11 cellular contexts compared by ENCODE assay signal in genomic region chr9:6973762-6974161, GRCh38.
DNase-seq lines count a peak whose midpoint lies in the region; ATAC-seq and TF ChIP-seq lines count a peak whose summit lies in the region.
"Had no signal": no experiment of that assay in that cellular context is flagged by ENCODE, and none has a peak within 500 bp of the region (broad histone marks: within the 10 kb centered on the region; RNA-seq: fewer than 3 reads in every experiment).

No MANE protein-coding gene starts in this region.

- no peak overlapping the region for H3K4me3 Mint-ChIP-seq in activated naive CD4-positive, alpha-beta T cell treated with anti-CD3 and anti-CD28 coated beads for 36 hours
- H3K4me3 Mint-ChIP-seq: T-cell had no signal

- CTCF ChIA-PET in GM10248 (lab: Yijun Ruan, JAX) = interaction anchor here (1.0 kb wide), 1 partner anchor 21 kb away, joined by 3 read pairs; no protein-coding TSS in a partner anchor
- CTCF ChIA-PET in activated naive CD4-positive, alpha-beta T cell treated with anti-CD3 and anti-CD28 coated beads for 36 hours (lab: Charles Lee) = no interaction called here

- ATAC-seq in GM19455 (IDR thresholded peaks at IDR 0.05; ENCODE audit: unreplicated experiment) (peak; percentile 98), HG03097 (IDR thresholded peaks at IDR 0.05; ENCODE audit: low FRiP score, unreplicated experiment) (peak; percentile 98)
- ATAC-seq: T-cell had no signal

- peak; percentile 67 for DNase-seq in GM10248 (ENCODE audit: extremely low spot score)
- peak; percentile 72 for DNase-seq in SKM-1 treated with dmso at 0.1 percent for 144 hours (lab: John Stamatoyannopoulos, UW; ENCODE audit: unreplicated experiment)
- DNase-seq in hypothalamus (lab: John Stamatoyannopoulos, UW) = no peak
- no peak for DNase-seq in activated naive CD4-positive, alpha-beta T cell treated with anti-CD3 and anti-CD28 coated beads for 36 hours
- no peak for DNase-seq in activated gamma-delta T cell treated with Interleukin-2 at 50 U/mL for 16 hours
- DNase-seq in NCI-H774 (lab: John Stamatoyannopoulos, UW) = no peak
- DNase-seq: BE2C, islet precursor cell, T-cell had no signal

- TF ChIP-seq CTCF in GM10248 (IDR thresholded peaks at IDR 0.05; ENCODE audit: control extremely low read depth, extremely low read depth, low read depth, missing control alignments) = no peak

- no peaks in the 10 kb centered on the region for H3K27me3 Mint-ChIP-seq in activated naive CD4-positive, alpha-beta T cell treated with anti-CD3 and anti-CD28 coated beads for 36 hours (ENCODE audit: low read depth)
- H3K27me3 Mint-ChIP-seq: T-cell had no signal

- intact Hi-C loops in activated naive CD4-positive, alpha-beta T cell treated with anti-CD3 and anti-CD28 coated beads for 36 hours (cut with micrococcal nuclease) = no loop called here

- H3K9me3 Mint-ChIP-seq in activated naive CD4-positive, alpha-beta T cell treated with anti-CD3 and anti-CD28 coated beads for 36 hours = no peaks in the 10 kb centered on the region
- H3K9me3 Mint-ChIP-seq: T-cell had no signal

- peaks cover 17% of the 10 kb centered on the region for H3K4me1 Mint-ChIP-seq in activated naive CD4-positive, alpha-beta T cell treated with anti-CD3 and anti-CD28 coated beads for 36 hours (ENCODE audit: low read depth)

- no peaks in the 10 kb centered on the region for H3K36me3 Mint-ChIP-seq in activated naive CD4-positive, alpha-beta T cell treated with anti-CD3 and anti-CD28 coated beads for 36 hours (ENCODE audit: low read depth)

- H3K27ac Mint-ChIP-seq in activated naive CD4-positive, alpha-beta T cell treated with anti-CD3 and anti-CD28 coated beads for 36 hours = no peak overlapping the region
- H3K27ac Mint-ChIP-seq: T-cell had no signal

- POLR2A ChIA-PET in GM10248 (lab: Yijun Ruan, JAX) = no interaction called here

Comparison
In these comparisons a context has a peak if more than half of its experiments do, and no peak if none do; other contexts are left out.
1. DNase-seq: peak in GM10248 (single experiment) and SKM-1 treated with dmso at 0.1 percent for 144 hours (single experiment); none in hypothalamus (0 of 51), activated naive CD4-positive, alpha-beta T cell treated with anti-CD3 and anti-CD28 coated beads for 36 hours (single experiment), activated gamma-delta T cell treated with Interleukin-2 at 50 U/mL for 16 hours (single experiment) and NCI-H774 (single experiment).